In the genomic region with DNA sequence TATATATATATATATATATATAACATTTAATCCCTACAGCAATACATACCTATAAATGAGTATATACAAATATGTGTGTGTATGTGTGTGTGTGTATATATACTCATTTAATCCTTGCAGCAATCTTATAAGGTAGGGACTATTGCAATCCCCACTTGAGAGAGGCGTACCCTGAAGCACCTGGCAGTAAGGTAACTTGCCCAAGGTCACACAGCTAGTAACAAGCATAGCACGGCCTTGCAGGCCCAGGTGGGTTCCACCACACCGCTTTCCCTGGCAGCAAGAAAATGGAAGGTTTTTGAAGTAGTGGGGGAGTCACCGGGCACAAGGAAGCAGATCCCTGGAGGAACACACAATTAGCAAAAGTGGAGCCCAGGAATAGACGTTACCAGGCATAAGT, we compare ENCODE assay signal across 28 cellular contexts. TPM values are rescaled to one million over a fixed set of nuclear protein-coding genes. Genes with fewer than 3 reads are reported as not detected.
"Had no signal": no experiment of that assay in that cellular context is flagged by ENCODE, and none has a peak within 500 bp of the region (broad histone marks: within the 10 kb centered on the region; RNA-seq: fewer than 3 reads in every experiment).

No MANE protein-coding gene starts in this region.

- H3K4me3 Mint-ChIP-seq: activated CD4-positive, alpha-beta T cell treated with anti-CD3 and anti-CD28 coated beads for 36 hours; activated CD4-positive, alpha-beta T cell treated with anti-CD3 and anti-CD28 coated beads, Interleukin-2, amount 10 ng/mL, durations not matched to agents 7 days and 5 days; activated CD8-positive, alpha-beta T cell treated with anti-CD3 and anti-CD28 coated beads, Interleukin-2, amount 10 ng/mL, durations not matched to agents 7 days and 5 days; activated naive CD4-positive, alpha-beta T cell treated with anti-CD3 and anti-CD28 coated beads for 36 hours; activated naive CD8-positive, alpha-beta T cell treated with anti-CD3 and anti-CD28 coated beads for 36 hours; activated T-cell treated with anti-CD3 and anti-CD28 coated beads, Interleukin-2, amount 50 U/mL, for 4 hours; activated T-helper 1 cell treated with anti-CD3 and anti-CD28 coated beads, Interleukin-12 subunit alpha, Interleukin-12 subunit beta, Interleukin-2, Interleukin-4 antibody, amounts not matched to agents 30 ng/mL and 10 ng/mL and 1 ng/mL, durations not matched to agents 14 hours and 24 hours and 36 hours had no signal

- ATAC-seq: activated CD4-positive, alpha-beta T cell treated with anti-CD3 and anti-CD28 coated beads for 36 hours; activated CD4-positive, CD25-positive, alpha-beta regulatory T cell treated with anti-CD3 and anti-CD28 coated beads, Interleukin-2, amount 50 U/mL, for 24 hours; activated CD8-positive, alpha-beta T cell treated with anti-CD3 and anti-CD28 coated beads, Interleukin-2, amount 10 ng/mL, durations not matched to agents 7 days and 5 days; activated T-cell treated with anti-CD3 and anti-CD28 coated beads, Interleukin-2, amount 50 U/mL, for 4 hours had no signal

- DNase-seq: activated CD4-positive, alpha-beta T cell treated with anti-CD3 and anti-CD28 coated beads for 36 hours; activated CD4-positive, alpha-beta T cell treated with anti-CD3 and anti-CD28 coated beads, Interleukin-2, amount 10 ng/mL, durations not matched to agents 7 days and 5 days; activated CD4-positive, alpha-beta T cell treated with anti-CD3 and anti-CD28 coated beads, Interleukin-2, amount 50 U/mL, for 48 hours; activated CD8-positive, alpha-beta memory T cell treated with anti-CD3 and anti-CD28 coated beads, Interleukin-2, amount 50 U/mL, for 4 hours; activated CD8-positive, alpha-beta T cell treated with anti-CD3 and anti-CD28 coated beads, Interleukin-2, amount 10 ng/mL, durations not matched to agents 7 days and 5 days; activated gamma-delta T cell treated with Interleukin-2 at 50 U/mL for 16 hours; activated naive CD4-positive, alpha-beta T cell treated with anti-CD3 and anti-CD28 coated beads for 36 hours; activated naive CD8-positive, alpha-beta T cell treated with anti-CD3 and anti-CD28 coated beads for 36 hours; activated T-cell treated with anti-CD3 and anti-CD28 coated beads for 4 hours; activated T-cell treated with anti-CD3 and anti-CD28 coated beads, Interleukin-2, amount 50 U/mL, for 4 hours; amniotic stem cell; aorta; brain microvascular endothelial cell; central memory CD4-positive, alpha-beta T cell; NCI-H1048; NCI-H1105 treated with DMSO at 0.1 percent for 48 hours; NCI-H1436; NCI-H1694 treated with DMSO at 0.1 percent for 48 hours; NCI-H2029; NCI-H345; NCI-H524 treated with DMSO at 0.1 percent for 48 hours; NK-92 treated with Interleukin-12 subunit alpha and Interleukin-12 subunit beta, amount 100 ng/mL, for 24 hours; Right ventricle myocardium superior; T1000 had no signal

- H3K27me3 ChIP-seq: brain microvascular endothelial cell had no signal

- H3K27me3 Mint-ChIP-seq: activated CD4-positive, alpha-beta T cell treated with anti-CD3 and anti-CD28 coated beads for 36 hours; activated naive CD8-positive, alpha-beta T cell treated with anti-CD3 and anti-CD28 coated beads for 36 hours had no signal

- H3K27ac Mint-ChIP-seq: activated CD4-positive, alpha-beta T cell treated with anti-CD3 and anti-CD28 coated beads for 36 hours; activated CD4-positive, alpha-beta T cell treated with anti-CD3 and anti-CD28 coated beads, Interleukin-2, amount 10 ng/mL, durations not matched to agents 7 days and 5 days; activated CD8-positive, alpha-beta T cell treated with anti-CD3 and anti-CD28 coated beads, Interleukin-2, amount 10 ng/mL, durations not matched to agents 7 days and 5 days; activated naive CD4-positive, alpha-beta T cell treated with anti-CD3 and anti-CD28 coated beads for 36 hours; activated naive CD8-positive, alpha-beta T cell treated with anti-CD3 and anti-CD28 coated beads for 36 hours; activated T-helper 1 cell treated with anti-CD3 and anti-CD28 coated beads, Interleukin-12 subunit alpha, Interleukin-12 subunit beta, Interleukin-2, Interleukin-4 antibody, amounts not matched to agents 30 ng/mL and 10 ng/mL and 1 ng/mL, durations not matched to agents 14 hours and 24 hours and 36 hours had no signal

- H3K27ac ChIP-seq: brain microvascular endothelial cell had no signal

- H3K36me3 Mint-ChIP-seq: activated naive CD8-positive, alpha-beta T cell treated with anti-CD3 and anti-CD28 coated beads for 36 hours had no signal

- H3K36me3 ChIP-seq: brain microvascular endothelial cell had no signal

- H3K9me3 Mint-ChIP-seq: activated T-cell treated with anti-CD3 and anti-CD28 coated beads, Interleukin-2, amount 50 U/mL, for 4 hours; activated T-helper 1 cell treated with anti-CD3 and anti-CD28 coated beads, Interleukin-12 subunit alpha, Interleukin-12 subunit beta, Interleukin-2, Interleukin-4 antibody, amounts not matched to agents 30 ng/mL and 10 ng/mL and 1 ng/mL, durations not matched to agents 14 hours and 24 hours and 36 hours had no signal

RNA-seq across cellular contexts. Expression of a gene that starts 3.3 kb away (rescaled TPM):
- total RNA-seq: MCF 10A, NCI-H460 had no signal
